Comparison of ENCODE assay signal across 6 cellular contexts in the genomic region with DNA sequence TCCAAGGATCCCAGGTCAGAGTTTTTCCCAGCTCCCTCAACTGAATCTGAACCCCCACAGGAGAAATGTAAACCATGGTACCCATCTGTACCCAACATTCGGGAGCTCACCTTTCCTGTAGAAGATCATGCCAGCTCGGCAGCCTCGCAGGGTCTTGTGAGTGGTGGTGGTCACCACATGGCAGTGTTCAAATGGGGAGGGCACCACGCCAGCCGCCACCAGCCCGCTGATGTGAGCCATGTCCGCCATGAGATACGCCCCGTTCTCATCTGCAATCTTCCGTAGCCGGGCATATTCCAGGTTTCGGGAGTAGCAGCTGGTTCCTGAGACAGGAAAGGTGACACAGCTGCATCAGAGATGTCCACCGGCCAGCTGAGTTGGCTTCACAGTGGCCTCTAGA. TPM values are rescaled to one million over a fixed set of nuclear protein-coding genes. Genes with fewer than 3 reads are reported as not detected.
"Had no signal": no experiment of that assay in that cellular context is flagged by ENCODE, and none has a peak within 500 bp of the region (broad histone marks: within the 10 kb centered on the region; RNA-seq: fewer than 3 reads in every experiment).

No MANE protein-coding gene starts in this region.

- H3K9ac ChIP-seq: GM23248 had no signal

- DNase-seq: GM23248, GOT3, H7, HCEC 1CT had no signal

- ATAC-seq: HepG2, K562 had no signal

- FAIRE-seq: HepG2, K562 had no signal

- H3K4me3 ChIP-seq: GM23248, K562 had no signal

- H2AFZ ChIP-seq: GM23248 had no signal

- H3K27ac ChIP-seq: GM23248 had no signal

RNA-seq across cellular contexts. Expression of a gene that starts 37.6 kb away (rescaled TPM):
- total RNA-seq: GM23248, H7, K562 had no signal
- polyA plus RNA-seq: GM23248, HepG2, K562 had no signal
